Comparison of ENCODE assay signal across 29 cellular contexts in the genomic region with DNA sequence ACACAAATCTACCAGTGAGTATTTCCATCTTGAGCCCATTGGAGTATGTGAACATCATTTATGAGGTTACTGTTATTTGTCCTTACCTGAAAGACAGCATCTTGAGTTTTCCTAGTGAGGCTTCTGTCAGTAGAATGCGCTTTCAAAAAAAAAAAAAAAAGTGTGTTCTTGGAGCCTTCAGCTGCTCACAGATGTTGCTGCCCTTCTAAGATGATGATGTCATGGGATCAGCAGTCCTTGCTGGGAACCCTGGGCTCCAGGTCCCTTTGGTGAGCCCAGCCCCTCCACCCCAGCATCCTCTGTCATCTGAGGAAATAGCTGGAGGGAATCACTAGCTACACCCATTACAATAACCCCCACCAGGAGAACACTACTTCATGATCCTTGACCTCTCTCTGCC.
"Had no signal": no experiment of that assay in that cellular context is flagged by ENCODE, and none has a peak within 500 bp of the region (broad histone marks: within the 10 kb centered on the region; RNA-seq: fewer than 3 reads in every experiment).

No MANE protein-coding gene starts in this region.

- H3K27ac ChIP-seq: neural progenitor cell, ovary, parathyroid adenoma, psoas muscle, sigmoid colon, skin epidermis, spleen, suprapubic skin, testis, tibial artery, transverse colon, upper lobe of right lung, uterus had no signal

- H3K9me3 ChIP-seq: ovary, suprapubic skin, testis, transverse colon, upper lobe of right lung, uterus had no signal

- H3K4me3 ChIP-seq: neural progenitor cell, ovary, psoas muscle, sigmoid colon, skin epidermis, smooth muscle cell, spleen, suprapubic skin, testis, tibial artery, transverse colon, upper lobe of right lung, uterus had no signal

- H3K27me3 ChIP-seq: neural progenitor cell, ovary, sigmoid colon, suprapubic skin, testis, tibial artery, transverse colon, upper lobe of right lung, uterus had no signal

- H2AFZ ChIP-seq: neural progenitor cell, parathyroid adenoma had no signal

- DNase-seq: naive thymus-derived CD4-positive, alpha-beta T cell; natural killer cell; occipital lobe; ovary; posterior cingulate gyrus; psoas muscle; right cardiac atrium; sigmoid colon; spleen; stimulated activated CD4-positive, alpha-beta T cell treated with anti-CD3 and anti-CD28 coated beads, Interleukin-12 subunit alpha, Interleukin-12 subunit beta, amount 100 ng/mL, for 4 hours; stimulated activated CD4-positive, alpha-beta T cell treated with anti-CD3 and anti-CD28 coated beads, Interleukin-1b, Interleukin-23, amount 100 ng/mL, for 48 hours; stimulated activated CD4-positive, alpha-beta T cell treated with anti-CD3 and anti-CD28 coated beads, Interleukin-4, amount 100 ng/mL, for 1 hour; stimulated activated CD4-positive, alpha-beta T cell treated with anti-CD3 and anti-CD28 coated beads, Interleukin-4, amount 100 ng/mL, for 4 hours; stimulated activated CD8-positive, alpha-beta memory T cell treated with anti-CD3 and anti-CD28 coated beads, Interleukin-4, amount 100 ng/mL, for 48 hours; stimulated activated naive CD4-positive, alpha-beta T cell; stimulated activated naive CD8-positive, alpha-beta T cell treated with anti-CD3 and anti-CD28 coated beads, Interleukin-15, amount 100 ng/mL, for 72 hours; stimulated activated naive CD8-positive, alpha-beta T cell treated with anti-CD3 and anti-CD28 coated beads, Interleukin-15, Interleukin-2, amounts not matched to agents 100 U/mL and 50 U/mL, for 24 hours; substantia nigra; testis; tibial artery; transverse colon; upper lobe of right lung; uterus had no signal

- H3K9ac ChIP-seq: neural progenitor cell, parathyroid adenoma had no signal

- H3K4me1 ChIP-seq: parathyroid adenoma, sigmoid colon, spleen, suprapubic skin, testis, tibial artery, transverse colon, upper lobe of right lung, uterus had no signal

- H3K79me2 ChIP-seq: parathyroid adenoma had no signal

- ATAC-seq: naive thymus-derived CD4-positive, alpha-beta T cell; natural killer cell; psoas muscle; right cardiac atrium; stimulated activated memory B cell treated with anti-CD40 and anti-IgM and Interleukin-4, amounts not matched to agents 10 μg/mL and 1 μg/mL and 100 μg/mL, for 72 hours; stimulated activated naive CD8-positive, alpha-beta T cell treated with anti-CD3 and anti-CD28 coated beads, Interleukin-15, amount 100 ng/mL, for 72 hours; stimulated activated naive CD8-positive, alpha-beta T cell treated with anti-CD3 and anti-CD28 coated beads, Interleukin-15, Interleukin-2, amounts not matched to agents 100 U/mL and 50 U/mL, for 24 hours; upper lobe of right lung had no signal

- H3K36me3 ChIP-seq: neural progenitor cell, ovary, sigmoid colon, spleen, suprapubic skin, tibial artery, transverse colon, upper lobe of right lung, uterus had no signal

- H3K4me2 ChIP-seq: neural progenitor cell, smooth muscle cell had no signal
